ENCODE assay signal across 7 cellular contexts in genomic region chr14:21978184-21978998, GRCh38.
DNase-seq lines count a peak whose midpoint lies in the region; ATAC-seq, FAIRE-seq and TF ChIP-seq lines count a peak whose summit lies in the region.

No MANE protein-coding gene starts in this region.

- intact Hi-C loops in ascending aorta (cut with DNase I) = no loop called here

- no peaks in the 10 kb centered on the region for H3K9me1 ChIP-seq in keratinocyte (ENCODE audit: control insufficient read depth, extremely low read depth, insufficient read depth, low read length)

- dilution Hi-C loops in keratinocyte (cut with MboI; ENCODE audit: extremely low pct_ligation_motif_present, low sequenced_read_pairs) = no loop called here

- H3K9me3 ChIP-seq in ascending aorta (no peaks in the 10 kb centered on the region), keratinocyte (ENCODE audit: control insufficient read depth, low read depth, low read length) (no peaks in the 10 kb centered on the region)

- no peaks in the 10 kb centered on the region for H3K9me3 Mint-ChIP-seq in stimulated activated effector memory CD8-positive, alpha-beta T cell treated with anti-CD3 and anti-CD28 coated beads, Interleukin-12 subunit alpha, Interleukin-12 subunit beta, amount 100 ng/mL, for 72 hours

- no peak overlapping the region for H3K4me3 ChIP-seq in ascending aorta
- H3K4me3 ChIP-seq in keratinocyte (ENCODE audit: control insufficient read depth in 2 of 3, extremely low read depth in 1 of 3, insufficient read depth in 2 of 3, low read depth in 1 of 3, low read length in 3 of 3) = no peak overlapping the region

- H3K27ac ChIP-seq in ascending aorta = no peak overlapping the region
- no peak overlapping the region for H3K27ac ChIP-seq in keratinocyte (ENCODE audit: control insufficient read depth, insufficient read depth, low read length)

- no peaks in the 10 kb centered on the region for H3K36me3 Mint-ChIP-seq in stimulated activated effector memory CD8-positive, alpha-beta T cell treated with anti-CD3 and anti-CD28 coated beads, Interleukin-12 subunit alpha, Interleukin-12 subunit beta, amount 100 ng/mL, for 72 hours

- TF ChIP-seq CTCF in ascending aorta (IDR thresholded peaks at IDR 0.05) = peak in 2 of 3 experiments; percentile 21 to 32
- peak; percentile 88 to 91 (median 90) for TF ChIP-seq CTCF in keratinocyte (optimal IDR thresholded peaks at IDR 0.05 in 1 of 3, IDR thresholded peaks at IDR 0.05 in 1 of 3, conservative IDR thresholded peaks at IDR 0.05 in 1 of 3; ENCODE audit: extremely low read depth in 1 of 3, insufficient read depth in 2 of 3, low read length in 3 of 3)

- H4K20me1 ChIP-seq in keratinocyte (ENCODE audit: control insufficient read depth, extremely low read depth, insufficient read depth, low read length) = no peaks in the 10 kb centered on the region

- no peak for TF ChIP-seq POLR2A in H54 (IDR thresholded peaks at IDR 0.05; ENCODE audit: low read depth, low read length)

- DNase-seq in GDM1 (lab: John Stamatoyannopoulos, UW) = peak; percentile 62
- peak in 4 of 5 donors; percentile 20 to 63 (median 27) for DNase-seq in T-helper 1 cell
- no peak for DNase-seq in ascending aorta (ENCODE audit: low spot score in 2 of 2)
- no peak for DNase-seq in keratinocyte (ENCODE audit: low read depth, low spot score)
- DNase-seq in stimulated activated effector memory CD8-positive, alpha-beta T cell treated with anti-CD3 and anti-CD28 coated beads, Interleukin-12 subunit alpha, Interleukin-12 subunit beta, amount 100 ng/mL, for 72 hours (ENCODE audit: low spot score in 2 of 2) = peak; percentile 36 to 72
- DNase-seq in H54 (ENCODE audit: insufficient read length, low spot score) = no peak

- H3K4me1 ChIP-seq in ascending aorta = no peaks in the 10 kb centered on the region
- H3K4me1 ChIP-seq in keratinocyte (ENCODE audit: control insufficient read depth, extremely low read depth, insufficient read depth, low read length) = no peaks in the 10 kb centered on the region

- H3K27me3 ChIP-seq in ascending aorta (no peaks in the 10 kb centered on the region), keratinocyte (ENCODE audit: control insufficient read depth, extremely low read depth, insufficient read depth, low read length) (no peaks in the 10 kb centered on the region)

- H3K4me2 ChIP-seq in keratinocyte (ENCODE audit: control insufficient read depth, extremely low read depth, insufficient read depth, low read depth, low read length) = no peak overlapping the region

- no peak overlapping the region for H3K9ac ChIP-seq in keratinocyte (ENCODE audit: control insufficient read depth, extremely low read depth, insufficient read depth, low read length)

- H3K4me1 Mint-ChIP-seq in stimulated activated effector memory CD8-positive, alpha-beta T cell treated with anti-CD3 and anti-CD28 coated beads, Interleukin-12 subunit alpha, Interleukin-12 subunit beta, amount 100 ng/mL, for 72 hours = no peaks in the 10 kb centered on the region

- H2AFZ ChIP-seq in keratinocyte (ENCODE audit: control insufficient read depth, low read length) = no peak overlapping the region

- peak; percentile 56 for ATAC-seq in HG02981 (IDR thresholded peaks at IDR 0.05; ENCODE audit: unreplicated experiment)
- peak; percentile 72 for ATAC-seq in stimulated activated effector memory CD8-positive, alpha-beta T cell treated with anti-CD3 and anti-CD28 coated beads, Interleukin-12 subunit alpha, Interleukin-12 subunit beta, amount 100 ng/mL, for 72 hours

- no peaks in the 10 kb centered on the region for H3K79me2 ChIP-seq in keratinocyte (ENCODE audit: control insufficient read depth, insufficient read depth, low read length)

- no peak for FAIRE-seq in keratinocyte (lab: Jason Lieb, UNC)
- no peak for FAIRE-seq in H54 (lab: Jason Lieb, UNC)

- peak overlapping the region; percentile 72 for H3K27ac Mint-ChIP-seq in stimulated activated effector memory CD8-positive, alpha-beta T cell treated with anti-CD3 and anti-CD28 coated beads, Interleukin-12 subunit alpha, Interleukin-12 subunit beta, amount 100 ng/mL, for 72 hours

- H3K4me3 Mint-ChIP-seq in stimulated activated effector memory CD8-positive, alpha-beta T cell treated with anti-CD3 and anti-CD28 coated beads, Interleukin-12 subunit alpha, Interleukin-12 subunit beta, amount 100 ng/mL, for 72 hours = peak overlapping the region; percentile 59

- H3K36me3 ChIP-seq in ascending aorta (no peaks in the 10 kb centered on the region), keratinocyte (ENCODE audit: control insufficient read depth in 2 of 2, extremely low read depth in 1 of 2, insufficient read depth in 2 of 2, low read length in 2 of 2) (no peaks in the 10 kb centered on the region)

Comparison
In these comparisons a context has a peak if more than half of its experiments do, and no peak if none do; other contexts are left out.
1. DNase-seq: peak in GDM1 (single experiment), T-helper 1 cell (4 of 5) and stimulated activated effector memory CD8-positive, alpha-beta T cell treated with anti-CD3 and anti-CD28 coated beads, Interleukin-12 subunit alpha, Interleukin-12 subunit beta, amount 100 ng/mL, for 72 hours (2 of 2); none in ascending aorta (0 of 2), keratinocyte (single experiment) and H54 (single experiment).